In the genomic region with DNA sequence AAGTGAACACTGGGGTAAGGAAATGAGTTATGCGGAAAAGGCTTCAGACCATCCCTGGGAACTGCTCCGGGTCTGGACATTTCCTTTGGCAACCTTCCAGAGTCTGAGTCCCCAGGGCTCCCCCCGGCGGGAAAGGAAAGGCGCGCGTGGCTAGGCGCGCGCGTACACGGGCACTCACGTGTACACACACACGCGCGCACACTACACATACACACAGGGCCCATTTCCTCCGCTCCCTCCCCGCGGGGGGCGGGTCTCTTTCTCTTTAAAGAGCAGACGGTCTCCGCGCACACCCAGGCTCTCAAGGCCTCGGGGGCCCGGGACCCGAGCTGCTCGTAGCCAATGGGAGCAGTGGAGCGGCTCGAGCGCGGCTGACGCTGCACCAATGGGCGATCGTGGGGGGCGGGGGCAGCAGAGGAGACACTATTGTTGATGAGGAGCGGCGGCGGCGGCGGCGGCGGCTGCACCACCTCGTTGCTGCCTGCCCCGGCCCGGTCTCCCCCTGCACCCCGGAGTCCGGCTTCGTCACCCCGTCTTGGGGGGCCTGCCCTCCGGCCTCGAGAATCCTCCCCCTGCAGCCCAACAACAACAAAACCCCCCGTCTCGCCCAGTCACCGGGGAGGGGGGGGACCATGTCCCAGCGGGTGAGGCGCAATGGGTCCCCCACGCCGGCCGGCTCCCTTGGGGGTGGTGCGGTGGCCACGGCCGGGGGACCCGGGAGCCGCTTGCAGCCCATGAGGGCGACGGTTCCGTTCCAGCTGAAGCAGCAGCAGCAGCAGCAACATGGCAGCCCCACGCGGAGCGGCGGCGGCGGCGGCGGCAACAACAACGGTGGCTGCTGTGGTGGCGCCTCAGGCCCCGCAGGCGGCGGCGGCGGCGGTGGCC, we compare ENCODE assay signal across 8 cellular contexts. TPM values are rescaled to one million over a fixed set of nuclear protein-coding genes. Genes with fewer than 3 reads are reported as not detected.
DNase-seq lines count a peak whose midpoint lies in the region; ATAC-seq and TF ChIP-seq lines count a peak whose summit lies in the region.

Gene FAM117B (plus strand): TSS at position 414 of the 885 bp plus-strand sequence. CDS start 219 bp downstream, at position 633.

- peak within 1 kb of the TSS; percentile 77 for H3K4me3 ChIP-seq in H7 (ENCODE audit: insufficient read depth, low read depth, low read length)
- peak within 1 kb of the TSS; percentile 80 for H3K4me3 ChIP-seq in Loucy (ENCODE audit: low read length, poor library complexity, severe bottlenecking)
- peak within 1 kb of the TSS; percentile 99 for H3K4me3 ChIP-seq in RWPE2 (ENCODE audit: severe bottlenecking)

- H2AFZ ChIP-seq in Loucy (ENCODE audit: low read length): peak within 1 kb of the TSS; percentile 98

- peak within 1 kb of the TSS; percentile 77 for H3K4me2 ChIP-seq in Loucy (ENCODE audit: low read depth, low read length, poor library complexity, severe bottlenecking)

- H3K9me2 ChIP-seq in Loucy (replicated peaks; ENCODE audit: low read depth, low read length): no peaks in the 10 kb centered on the region

- H3K27me3 ChIP-seq in H7 (ENCODE audit: control insufficient read depth, insufficient read depth, low read length) (no peaks in the 10 kb centered on the region), Loucy (ENCODE audit: insufficient read depth, low read length, poor library complexity, severe bottlenecking) (no peaks in the 10 kb centered on the region), RWPE2 (ENCODE audit: insufficient read depth, poor library complexity, severe bottlenecking) (no peaks in the 10 kb centered on the region)

- H3K9me3 ChIP-seq in Loucy (ENCODE audit: insufficient read depth, low read depth, low read length): no peaks in the 10 kb centered on the region
- H3K9me3 ChIP-seq in RWPE2 (ENCODE audit: severe bottlenecking): no peaks in the 10 kb centered on the region

- peak; percentile 98 for DNase-seq in ELR (ENCODE audit: low read depth)
- DNase-seq in H7: peak; percentile 97
- DNase-seq in RWPE2 (ENCODE audit: low spot score): peak; percentile 98
- peak; percentile 99 for DNase-seq in activated T-helper 9 cell treated with anti-CD3 and anti-CD28 coated beads, Interleukin-2, amount 50 U/mL, for 16 hours (ENCODE audit: low read depth)
- DNase-seq in fibroblast of peridontal ligament (ENCODE audit: extremely low read depth): peak; percentile 88
- peak; percentile 94 for DNase-seq in natural killer cell
- peak; percentile 95 to 99 (median 98) for DNase-seq in stimulated activated naive CD4-positive, alpha-beta T cell (lab: John Stamatoyannopoulos, UW)

- no peak for TF ChIP-seq CTCF in Loucy (conservative IDR thresholded peaks at IDR 0.05; ENCODE audit: low read length)
- no peak for TF ChIP-seq CTCF in RWPE2 (IDR thresholded peaks at IDR 0.05; ENCODE audit: poor library complexity, severe bottlenecking)
- TF ChIP-seq CTCF in natural killer cell (IDR thresholded peaks at IDR 0.05): no peak

- H3K9ac ChIP-seq in Loucy (ENCODE audit: low read depth, low read length, poor library complexity, severe bottlenecking): peak within 1 kb of the TSS; percentile 83

- peak within 1 kb of the TSS; percentile 48 for H3K27ac ChIP-seq in RWPE2 (ENCODE audit: poor library complexity, severe bottlenecking)

- peak within 1 kb of the TSS; percentile 93 to 98 for H3K27ac Mint-ChIP-seq in natural killer cell

- intact Hi-C loops in natural killer cell (cut with micrococcal nuclease): loop anchor here (2.0 to 10.0 kb wide), 2 partner anchors 276 to 370 kb away; partner anchors contain the start of genes NOP58 and WDR12

- H3K4me1 Mint-ChIP-seq in natural killer cell: peaks cover 18 to 25% of the 10 kb centered on the region in 2 donors

- peak; percentile 96 for ATAC-seq in RWPE2 (ENCODE audit: low read depth)
- peak; percentile 90 to 96 (median 92) for ATAC-seq in natural killer cell

- H3K27me3 Mint-ChIP-seq in natural killer cell (ENCODE audit: low read depth in 2 of 2): no peaks in the 10 kb centered on the region

- H3K79me2 ChIP-seq in Loucy (ENCODE audit: insufficient read depth, low read length): peaks cover 39% of the 10 kb centered on the region

- peak within 1 kb of the TSS; percentile 95 for H3K4me3 Mint-ChIP-seq in natural killer cell

- no peaks in the 10 kb centered on the region for H3K9me3 Mint-ChIP-seq in natural killer cell

- H3K36me3 ChIP-seq in H7 (replicated peaks; ENCODE audit: control insufficient read depth, insufficient read depth, low read length): no peaks in the 10 kb centered on the region
- no peaks in the 10 kb centered on the region for H3K36me3 ChIP-seq in Loucy (ENCODE audit: insufficient read depth, low read length)
- no peaks in the 10 kb centered on the region for H3K36me3 ChIP-seq in RWPE2 (ENCODE audit: low read depth)

- no peaks in the 10 kb centered on the region for H3K36me3 Mint-ChIP-seq in natural killer cell

- peaks cover 34% of the 10 kb centered on the region for H3K4me1 ChIP-seq in Loucy (ENCODE audit: insufficient read depth, low read length, poor library complexity, severe bottlenecking)
- peaks cover 6% of the 10 kb centered on the region for H3K4me1 ChIP-seq in RWPE2 (ENCODE audit: insufficient read depth, poor library complexity, severe bottlenecking)

- H3F3A ChIP-seq in Loucy (ENCODE audit: low read depth): no peaks in the 10 kb centered on the region

- peaks cover 36% of the 10 kb centered on the region for H4K20me1 ChIP-seq in Loucy (ENCODE audit: insufficient read depth, low read length, poor library complexity, severe bottlenecking)

RNA-seq across cellular contexts. Expression of gene FAM117B, which starts in this region (rescaled TPM):
- total RNA-seq in H7 (2014; rRNA removed; shearing (Covaris generic)): 6.9 and 8.1 TPM in 2 replicates
- total RNA-seq in natural killer cell: 10 to 100 TPM; 11.6 to 14.2 (median 13.1) TPM

Comparison
In these comparisons a context has a peak if more than half of its experiments do, and no peak if none do; other contexts are left out.
1. Peak in every context shown above with its lines: DNase-seq, ATAC-seq, H3K4me3 ChIP-seq and H3K27ac ChIP-seq.